22 cellular contexts compared by ENCODE assay signal in genomic region chr2:10579441-10580169, GRCh38.
DNase-seq lines count a peak whose midpoint lies in the region; ATAC-seq, FAIRE-seq and TF ChIP-seq lines count a peak whose summit lies in the region.
"Had no signal": no experiment of that assay in that cellular context is flagged by ENCODE, and none has a peak within 500 bp of the region (broad histone marks: within the 10 kb centered on the region; RNA-seq: fewer than 3 reads in every experiment).

No MANE protein-coding gene starts in this region.

- DNase-seq in LHCN-M2 (ENCODE audit: low read depth) (peak; percentile 42), epithelial cell of esophagus (ENCODE audit: low read depth) (peak; percentile 62), Kasumi-1 (lab: John Stamatoyannopoulos, UW) (no peak), NCI-H146 (lab: John Stamatoyannopoulos, UW) (no peak), small intestine (no peak)
- DNase-seq in naive thymus-derived CD8-positive, alpha-beta T cell: peak in 1 of 10 donors; percentile 9
- DNase-seq: activated CD4-positive, alpha-beta T cell treated with anti-CD3 and anti-CD28 coated beads for 48 hours; CD8-positive, alpha-beta memory T cell; erythroblast; foreskin melanocyte; left lung; midbrain; NCI-H187 treated with DMSO at 0.1 percent for 48 hours; NCI-H526; posterior cingulate gyrus; transverse colon had no signal

- WGBS in small intestine, 3 donors: 83 to 92% (median 90%) methylated on average over 6 of the region's 6 CpGs

- peak; percentile 30 to 37 for ATAC-seq in naive thymus-derived CD8-positive, alpha-beta T cell
- ATAC-seq: activated T-helper 17 cell treated with anti-CD3 and anti-CD28 coated beads, Interleukin-2, amount 50 U/mL, for 72 hours; left lung; sciatic nerve had no signal

- no peaks in the 10 kb centered on the region for H3K27me3 Mint-ChIP-seq in naive thymus-derived CD8-positive, alpha-beta T cell
- H3K27me3 Mint-ChIP-seq: activated naive CD8-positive, alpha-beta T cell; activated T-helper 17 cell treated with anti-CD3 and anti-CD28 coated beads, Interleukin-2, amount 50 U/mL, for 72 hours; CD8-positive, alpha-beta memory T cell had no signal

- H3K9me3 ChIP-seq in HUES48 (ENCODE audit: control insufficient read depth, insufficient read depth, low read length) (no peaks in the 10 kb centered on the region), small intestine (ENCODE audit: control insufficient read depth, low read depth) (no peaks in the 10 kb centered on the region)
- H3K9me3 ChIP-seq: left lung, transverse colon had no signal

- H3K4me3 ChIP-seq in HUES48 (ENCODE audit: low read depth, low read length) (no peak overlapping the region), epithelial cell of esophagus (ENCODE audit: low read length) (no peak overlapping the region), small intestine (ENCODE audit: low read depth in 1 of 2, low read length in 2 of 2) (no peak overlapping the region)
- H3K4me3 ChIP-seq: left lung, transverse colon had no signal

- H3K4me1 ChIP-seq in HUES48 (ENCODE audit: control insufficient read depth, insufficient read depth, low read length) (peaks cover 16% of the 10 kb centered on the region), small intestine (ENCODE audit: control insufficient read depth in 2 of 2, insufficient read depth in 1 of 2, low read depth in 1 of 2, low read length in 1 of 2) (no peaks in the 10 kb centered on the region)
- H3K4me1 ChIP-seq: left lung had no signal

- no peaks in the 10 kb centered on the region for H3K9me3 Mint-ChIP-seq in naive thymus-derived CD8-positive, alpha-beta T cell
- H3K9me3 Mint-ChIP-seq: activated T-helper 17 cell treated with anti-CD3 and anti-CD28 coated beads, Interleukin-2, amount 50 U/mL, for 72 hours; CD8-positive, alpha-beta memory T cell; neural crest cell; T-helper 1 cell treated with Interleukin-12 subunit alpha and Interleukin-12 subunit beta and Interleukin-4 antibody, amounts not matched to agents 30 μg/mL and 1 μg/mL, for 36 hours had no signal

- H3K9ac ChIP-seq in HUES48 (ENCODE audit: low read depth, low read length): no peak overlapping the region

- H3K36me3 Mint-ChIP-seq in naive thymus-derived CD8-positive, alpha-beta T cell: peaks cover 3 to 81% (median 27%) of the 10 kb centered on the region in 3 donors

- POLR2A ChIA-PET in naive thymus-derived CD8-positive, alpha-beta T cell (lab: Charles Lee): no interaction called here

- no peaks in the 10 kb centered on the region for H3K27me3 ChIP-seq in HUES48 (ENCODE audit: control insufficient read depth, insufficient read depth, low read length)
- H3K27me3 ChIP-seq in small intestine (ENCODE audit: control insufficient read depth in 2 of 2, insufficient read depth in 2 of 2, low read length in 2 of 2): no peaks in the 10 kb centered on the region
- H3K27me3 ChIP-seq: left lung, transverse colon had no signal

- FAIRE-seq in small intestine (lab: Jason Lieb, UNC): no peak

- H3K4me1 Mint-ChIP-seq in naive thymus-derived CD8-positive, alpha-beta T cell: peaks cover 7 to 25% (median 16%) of the 10 kb centered on the region in 4 donors
- H3K4me1 Mint-ChIP-seq: CD8-positive, alpha-beta memory T cell had no signal

- peak overlapping the region in 2 of 10 donors; percentile 12 to 60 for H3K27ac Mint-ChIP-seq in naive thymus-derived CD8-positive, alpha-beta T cell
- H3K27ac Mint-ChIP-seq: activated naive CD8-positive, alpha-beta T cell; activated T-helper 17 cell treated with anti-CD3 and anti-CD28 coated beads, Interleukin-2, amount 50 U/mL, for 72 hours had no signal

- H3K36me3 ChIP-seq in HUES48 (ENCODE audit: control insufficient read depth, insufficient read depth, low read length) (peaks cover 61% of the 10 kb centered on the region), small intestine (ENCODE audit: control insufficient read depth in 2 of 2, insufficient read depth in 2 of 2, low read length in 2 of 2) (peaks cover 6 to 10% of the 10 kb centered on the region in 2 donors)

- no peak for TF ChIP-seq CTCF in epithelial cell of esophagus (IDR thresholded peaks at IDR 0.05; ENCODE audit: insufficient read depth, low read depth, low read length, missing control alignments)

- H3K27ac ChIP-seq in HUES48 (ENCODE audit: low read depth, low read length): peak overlapping the region; percentile 26
- no peak overlapping the region for H3K27ac ChIP-seq in small intestine (ENCODE audit: low read depth in 1 of 2, low read length in 1 of 2)
- H3K27ac ChIP-seq: left lung, transverse colon had no signal

- H3K4me3 Mint-ChIP-seq in naive thymus-derived CD8-positive, alpha-beta T cell: no peak overlapping the region
- H3K4me3 Mint-ChIP-seq: activated naive CD8-positive, alpha-beta T cell; activated T-helper 17 cell treated with anti-CD3 and anti-CD28 coated beads, Interleukin-2, amount 50 U/mL, for 72 hours; CD8-positive, alpha-beta memory T cell; T-helper 1 cell treated with Interleukin-12 subunit alpha and Interleukin-12 subunit beta and Interleukin-4 antibody, amounts not matched to agents 30 μg/mL and 1 μg/mL, for 36 hours had no signal

Comparison
In these comparisons a context has a peak if more than half of its experiments do, and no peak if none do; other contexts are left out.
1. DNase-seq: peak in LHCN-M2 (single experiment) and epithelial cell of esophagus (single experiment); none in Kasumi-1 (0 of 2), NCI-H146 (single experiment) and small intestine (single experiment).